1 cellular context compared by ENCODE assay signal in the genomic region with DNA sequence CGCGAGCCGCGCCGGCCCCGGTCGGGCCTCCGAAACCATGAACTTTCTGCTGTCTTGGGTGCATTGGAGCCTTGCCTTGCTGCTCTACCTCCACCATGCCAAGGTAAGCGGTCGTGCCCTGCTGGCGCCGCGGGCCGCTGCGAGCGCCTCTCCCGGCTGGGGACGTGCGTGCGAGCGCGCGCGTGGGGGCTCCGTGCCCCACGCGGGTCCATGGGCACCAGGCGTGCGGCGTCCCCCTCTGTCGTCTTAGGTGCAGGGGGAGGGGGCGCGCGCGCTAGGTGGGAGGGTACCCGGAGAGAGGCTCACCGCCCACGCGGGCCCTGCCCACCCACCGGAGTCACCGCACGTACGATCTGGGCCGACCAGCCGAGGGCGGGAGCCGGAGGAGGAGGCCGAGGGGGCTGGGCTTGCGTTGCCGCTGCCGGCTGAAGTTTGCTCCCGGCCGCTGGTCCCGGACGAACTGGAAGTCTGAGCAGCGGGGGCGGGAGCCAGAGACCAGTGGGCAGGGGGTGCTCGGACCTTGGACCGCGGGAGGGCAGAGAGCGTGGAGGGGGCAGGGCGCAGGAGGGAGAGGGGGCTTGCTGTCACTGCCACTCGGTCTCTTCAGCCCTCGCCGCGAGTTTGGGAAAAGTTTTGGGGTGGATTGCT.
TF ChIP-seq lines count a peak whose summit lies in the region.

No MANE protein-coding gene starts in this region.

TF ChIP-seq in HepG2, 621 proteins besides CTCF, POLR2A, EP300 and RAD21 (continued from another document and continues in another):
- TF ChIP-seq, protein P1, sequence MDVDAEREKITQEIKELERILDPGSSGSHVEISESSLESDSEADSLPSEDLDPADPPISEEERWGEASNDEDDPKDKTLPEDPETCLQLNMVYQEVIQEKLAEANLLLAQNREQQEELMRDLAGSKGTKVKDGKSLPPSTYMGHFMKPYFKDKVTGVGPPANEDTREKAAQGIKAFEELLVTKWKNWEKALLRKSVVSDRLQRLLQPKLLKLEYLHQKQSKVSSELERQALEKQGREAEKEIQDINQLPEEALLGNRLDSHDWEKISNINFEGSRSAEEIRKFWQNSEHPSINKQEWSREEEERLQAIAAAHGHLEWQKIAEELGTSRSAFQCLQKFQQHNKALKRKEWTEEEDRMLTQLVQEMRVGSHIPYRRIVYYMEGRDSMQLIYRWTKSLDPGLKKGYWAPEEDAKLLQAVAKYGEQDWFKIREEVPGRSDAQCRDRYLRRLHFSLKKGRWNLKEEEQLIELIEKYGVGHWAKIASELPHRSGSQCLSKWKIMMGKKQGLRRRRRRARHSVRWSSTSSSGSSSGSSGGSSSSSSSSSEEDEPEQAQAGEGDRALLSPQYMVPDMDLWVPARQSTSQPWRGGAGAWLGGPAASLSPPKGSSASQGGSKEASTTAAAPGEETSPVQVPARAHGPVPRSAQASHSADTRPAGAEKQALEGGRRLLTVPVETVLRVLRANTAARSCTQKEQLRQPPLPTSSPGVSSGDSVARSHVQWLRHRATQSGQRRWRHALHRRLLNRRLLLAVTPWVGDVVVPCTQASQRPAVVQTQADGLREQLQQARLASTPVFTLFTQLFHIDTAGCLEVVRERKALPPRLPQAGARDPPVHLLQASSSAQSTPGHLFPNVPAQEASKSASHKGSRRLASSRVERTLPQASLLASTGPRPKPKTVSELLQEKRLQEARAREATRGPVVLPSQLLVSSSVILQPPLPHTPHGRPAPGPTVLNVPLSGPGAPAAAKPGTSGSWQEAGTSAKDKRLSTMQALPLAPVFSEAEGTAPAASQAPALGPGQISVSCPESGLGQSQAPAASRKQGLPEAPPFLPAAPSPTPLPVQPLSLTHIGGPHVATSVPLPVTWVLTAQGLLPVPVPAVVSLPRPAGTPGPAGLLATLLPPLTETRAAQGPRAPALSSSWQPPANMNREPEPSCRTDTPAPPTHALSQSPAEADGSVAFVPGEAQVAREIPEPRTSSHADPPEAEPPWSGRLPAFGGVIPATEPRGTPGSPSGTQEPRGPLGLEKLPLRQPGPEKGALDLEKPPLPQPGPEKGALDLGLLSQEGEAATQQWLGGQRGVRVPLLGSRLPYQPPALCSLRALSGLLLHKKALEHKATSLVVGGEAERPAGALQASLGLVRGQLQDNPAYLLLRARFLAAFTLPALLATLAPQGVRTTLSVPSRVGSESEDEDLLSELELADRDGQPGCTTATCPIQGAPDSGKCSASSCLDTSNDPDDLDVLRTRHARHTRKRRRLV (CRISPR knock-in tag; IDR thresholded peaks at IDR 0.05) = no peak
- peak; percentile 33; the same call in 1 of the 2 replicates for TF ChIP-seq THRA (CRISPR knock-in tag; IDR thresholded peaks at IDR 0.05; ENCODE audit: borderline replicate concordance)
- no peak for TF ChIP-seq RCOR2 (CRISPR knock-in tag; IDR thresholded peaks at IDR 0.05)
- peak; percentile 57 for TF ChIP-seq MXD3 (CRISPR knock-in tag; IDR thresholded peaks at IDR 0.05)
- TF ChIP-seq HMGA1 (CRISPR knock-in tag; conservative IDR thresholded peaks at IDR 0.05) = no peak
- peak; percentile 62; the same call in 1 of the 2 replicates for TF ChIP-seq ZNF235 (CRISPR knock-in tag; IDR thresholded peaks at IDR 0.05; ENCODE audit: borderline replicate concordance)
- TF ChIP-seq ZZZ3 (CRISPR knock-in tag; IDR thresholded peaks at IDR 0.05; ENCODE audit: borderline replicate concordance) = no peak
- TF ChIP-seq BCL6 (CRISPR knock-in tag; IDR thresholded peaks at IDR 0.05) = peak; percentile 63
- no peak for TF ChIP-seq SNRNP70 (IDR thresholded peaks at IDR 0.05; ENCODE audit: low read depth, low read length)
- TF ChIP-seq, protein P2, sequence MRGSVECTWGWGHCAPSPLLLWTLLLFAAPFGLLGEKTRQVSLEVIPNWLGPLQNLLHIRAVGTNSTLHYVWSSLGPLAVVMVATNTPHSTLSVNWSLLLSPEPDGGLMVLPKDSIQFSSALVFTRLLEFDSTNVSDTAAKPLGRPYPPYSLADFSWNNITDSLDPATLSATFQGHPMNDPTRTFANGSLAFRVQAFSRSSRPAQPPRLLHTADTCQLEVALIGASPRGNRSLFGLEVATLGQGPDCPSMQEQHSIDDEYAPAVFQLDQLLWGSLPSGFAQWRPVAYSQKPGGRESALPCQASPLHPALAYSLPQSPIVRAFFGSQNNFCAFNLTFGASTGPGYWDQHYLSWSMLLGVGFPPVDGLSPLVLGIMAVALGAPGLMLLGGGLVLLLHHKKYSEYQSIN (CRISPR knock-in tag; IDR thresholded peaks at IDR 0.05; ENCODE audit: borderline replicate concordance) = 0 out of 2 replicates have a peak, but pooled peaks have one; percentile 30
- peak; percentile 94; the same call in 1 of the 2 replicates for TF ChIP-seq MTA1 (CRISPR knock-in tag; IDR thresholded peaks at IDR 0.05; ENCODE audit: borderline replicate concordance)
- TF ChIP-seq RFXAP (CRISPR knock-in tag; IDR thresholded peaks at IDR 0.05; ENCODE audit: borderline replicate concordance) = peak; percentile 84
- peak; percentile 98 for TF ChIP-seq TOPORS (CRISPR knock-in tag; IDR thresholded peaks at IDR 0.05)
- TF ChIP-seq ZNF841 (CRISPR knock-in tag; IDR thresholded peaks at IDR 0.05; ENCODE audit: borderline replicate concordance) = no peak
- TF ChIP-seq, protein P3, sequence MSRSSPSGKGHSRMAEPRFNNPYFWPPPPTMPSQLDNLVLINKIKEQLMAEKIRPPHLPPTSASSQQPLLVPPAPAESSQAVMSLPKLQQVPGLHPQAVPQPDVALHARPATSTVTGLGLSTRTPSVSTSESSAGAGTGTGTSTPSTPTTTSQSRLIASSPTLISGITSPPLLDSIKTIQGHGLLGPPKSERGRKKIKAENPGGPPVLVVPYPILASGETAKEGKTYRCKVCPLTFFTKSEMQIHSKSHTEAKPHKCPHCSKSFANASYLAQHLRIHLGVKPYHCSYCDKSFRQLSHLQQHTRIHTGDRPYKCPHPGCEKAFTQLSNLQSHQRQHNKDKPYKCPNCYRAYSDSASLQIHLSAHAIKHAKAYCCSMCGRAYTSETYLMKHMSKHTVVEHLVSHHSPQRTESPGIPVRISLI (CRISPR knock-in tag; IDR thresholded peaks at IDR 0.05; ENCODE audit: borderline replicate concordance) = peak; percentile 21; the same call in 1 of the 2 replicates
- TF ChIP-seq, protein P4, sequence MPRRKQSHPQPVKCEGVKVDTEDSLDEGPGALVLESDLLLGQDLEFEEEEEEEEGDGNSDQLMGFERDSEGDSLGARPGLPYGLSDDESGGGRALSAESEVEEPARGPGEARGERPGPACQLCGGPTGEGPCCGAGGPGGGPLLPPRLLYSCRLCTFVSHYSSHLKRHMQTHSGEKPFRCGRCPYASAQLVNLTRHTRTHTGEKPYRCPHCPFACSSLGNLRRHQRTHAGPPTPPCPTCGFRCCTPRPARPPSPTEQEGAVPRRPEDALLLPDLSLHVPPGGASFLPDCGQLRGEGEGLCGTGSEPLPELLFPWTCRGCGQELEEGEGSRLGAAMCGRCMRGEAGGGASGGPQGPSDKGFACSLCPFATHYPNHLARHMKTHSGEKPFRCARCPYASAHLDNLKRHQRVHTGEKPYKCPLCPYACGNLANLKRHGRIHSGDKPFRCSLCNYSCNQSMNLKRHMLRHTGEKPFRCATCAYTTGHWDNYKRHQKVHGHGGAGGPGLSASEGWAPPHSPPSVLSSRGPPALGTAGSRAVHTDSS (CRISPR knock-in tag; conservative IDR thresholded peaks at IDR 0.05) = peak; percentile 80; the same call in 1 of the 2 replicates
- no peak; the same call in 1 of the 2 replicates for TF ChIP-seq MTF2 (CRISPR knock-in tag; IDR thresholded peaks at IDR 0.05; ENCODE audit: borderline replicate concordance)
- TF ChIP-seq DMTF1 (CRISPR knock-in tag; IDR thresholded peaks at IDR 0.05) = no peak
- TF ChIP-seq NR1H2 (CRISPR knock-in tag; IDR thresholded peaks at IDR 0.05; ENCODE audit: borderline replicate concordance, low read depth) = peak; percentile 80; the same call in 1 of the 2 replicates
- TF ChIP-seq JARID2 (CRISPR knock-in tag; IDR thresholded peaks at IDR 0.05; ENCODE audit: insufficient replicate concordance) = peak; percentile 86
- peak; percentile 49; the same call in 1 of the 2 replicates for TF ChIP-seq PHF21A (CRISPR knock-in tag; IDR thresholded peaks at IDR 0.05)
- peak; percentile 91 for TF ChIP-seq HOXD1 (CRISPR knock-in tag; IDR thresholded peaks at IDR 0.05)
- peak; percentile 76 for TF ChIP-seq BRD4 (CRISPR knock-in tag; IDR thresholded peaks at IDR 0.05)
- no peak for TF ChIP-seq ZNF224 (CRISPR knock-in tag; IDR thresholded peaks at IDR 0.05)
- TF ChIP-seq ATM (IDR thresholded peaks at IDR 0.05; ENCODE audit: borderline replicate concordance) = no peak
- TF ChIP-seq NR2F2 (IDR thresholded peaks at IDR 0.05; ENCODE audit: borderline replicate concordance, low read depth) = no peak
- TF ChIP-seq, protein P5, sequence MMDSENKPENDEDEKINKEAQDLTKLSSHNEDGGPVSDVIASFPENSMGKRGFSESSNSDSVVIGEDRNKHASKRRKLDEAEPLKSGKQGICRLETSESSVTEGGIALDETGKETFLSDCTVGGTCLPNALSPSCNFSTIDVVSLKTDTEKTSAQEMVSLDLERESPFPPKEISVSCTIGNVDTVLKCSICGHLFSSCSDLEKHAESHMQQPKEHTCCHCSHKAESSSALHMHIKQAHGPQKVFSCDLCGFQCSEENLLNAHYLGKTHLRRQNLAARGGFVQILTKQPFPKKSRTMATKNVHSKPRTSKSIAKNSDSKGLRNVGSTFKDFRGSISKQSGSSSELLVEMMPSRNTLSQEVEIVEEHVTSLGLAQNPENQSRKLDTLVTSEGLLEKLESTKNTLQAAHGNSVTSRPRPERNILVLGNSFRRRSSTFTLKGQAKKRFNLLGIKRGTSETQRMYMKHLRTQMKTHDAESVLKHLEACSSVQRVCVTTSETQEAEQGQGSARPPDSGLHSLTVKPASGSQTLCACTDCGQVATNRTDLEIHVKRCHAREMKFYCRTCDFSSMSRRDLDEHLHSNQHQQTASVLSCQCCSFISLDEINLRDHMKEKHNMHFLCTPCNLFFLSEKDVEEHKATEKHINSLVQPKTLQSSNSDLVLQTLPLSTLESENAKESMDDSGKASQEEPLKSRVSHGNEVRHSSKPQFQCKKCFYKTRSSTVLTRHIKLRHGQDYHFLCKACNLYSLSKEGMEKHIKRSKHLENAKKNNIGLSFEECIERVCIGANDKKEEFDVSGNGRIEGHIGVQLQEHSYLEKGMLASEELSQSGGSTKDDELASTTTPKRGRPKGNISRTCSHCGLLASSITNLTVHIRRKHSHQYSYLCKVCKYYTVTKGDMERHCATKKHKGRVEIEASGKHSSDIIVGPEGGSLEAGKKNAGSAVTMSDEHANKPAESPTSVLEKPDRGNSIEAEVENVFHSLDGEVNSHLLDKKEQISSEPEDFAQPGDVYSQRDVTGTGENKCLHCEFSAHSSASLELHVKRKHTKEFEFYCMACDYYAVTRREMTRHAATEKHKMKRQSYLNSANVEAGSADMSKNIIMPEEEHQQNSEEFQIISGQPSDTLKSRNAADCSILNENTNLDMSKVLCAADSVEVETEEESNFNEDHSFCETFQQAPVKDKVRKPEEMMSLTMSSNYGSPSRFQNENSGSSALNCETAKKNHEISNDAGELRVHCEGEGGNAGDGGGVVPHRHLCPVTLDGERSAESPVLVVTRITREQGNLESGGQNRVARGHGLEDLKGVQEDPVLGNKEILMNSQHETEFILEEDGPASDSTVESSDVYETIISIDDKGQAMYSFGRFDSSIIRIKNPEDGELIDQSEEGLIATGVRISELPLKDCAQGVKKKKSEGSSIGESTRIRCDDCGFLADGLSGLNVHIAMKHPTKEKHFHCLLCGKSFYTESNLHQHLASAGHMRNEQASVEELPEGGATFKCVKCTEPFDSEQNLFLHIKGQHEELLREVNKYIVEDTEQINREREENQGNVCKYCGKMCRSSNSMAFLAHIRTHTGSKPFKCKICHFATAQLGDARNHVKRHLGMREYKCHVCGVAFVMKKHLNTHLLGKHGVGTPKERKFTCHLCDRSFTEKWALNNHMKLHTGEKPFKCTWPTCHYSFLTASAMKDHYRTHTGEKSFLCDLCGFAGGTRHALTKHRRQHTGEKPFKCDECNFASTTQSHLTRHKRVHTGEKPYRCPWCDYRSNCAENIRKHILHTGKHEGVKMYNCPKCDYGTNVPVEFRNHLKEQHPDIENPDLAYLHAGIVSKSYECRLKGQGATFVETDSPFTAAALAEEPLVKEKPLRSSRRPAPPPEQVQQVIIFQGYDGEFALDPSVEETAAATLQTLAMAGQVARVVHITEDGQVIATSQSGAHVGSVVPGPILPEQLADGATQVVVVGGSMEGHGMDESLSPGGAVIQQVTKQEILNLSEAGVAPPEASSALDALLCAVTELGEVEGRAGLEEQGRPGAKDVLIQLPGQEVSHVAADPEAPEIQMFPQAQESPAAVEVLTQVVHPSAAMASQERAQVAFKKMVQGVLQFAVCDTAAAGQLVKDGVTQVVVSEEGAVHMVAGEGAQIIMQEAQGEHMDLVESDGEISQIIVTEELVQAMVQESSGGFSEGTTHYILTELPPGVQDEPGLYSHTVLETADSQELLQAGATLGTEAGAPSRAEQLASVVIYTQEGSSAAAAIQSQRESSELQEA (CRISPR knock-in tag; IDR thresholded peaks at IDR 0.05; ENCODE audit: not compliant biosample characterization) = no peak
- no peak for TF ChIP-seq ZNF232 (CRISPR knock-in tag; IDR thresholded peaks at IDR 0.05; ENCODE audit: borderline replicate concordance)
